11 cellular contexts compared by ENCODE assay signal in the genomic region with DNA sequence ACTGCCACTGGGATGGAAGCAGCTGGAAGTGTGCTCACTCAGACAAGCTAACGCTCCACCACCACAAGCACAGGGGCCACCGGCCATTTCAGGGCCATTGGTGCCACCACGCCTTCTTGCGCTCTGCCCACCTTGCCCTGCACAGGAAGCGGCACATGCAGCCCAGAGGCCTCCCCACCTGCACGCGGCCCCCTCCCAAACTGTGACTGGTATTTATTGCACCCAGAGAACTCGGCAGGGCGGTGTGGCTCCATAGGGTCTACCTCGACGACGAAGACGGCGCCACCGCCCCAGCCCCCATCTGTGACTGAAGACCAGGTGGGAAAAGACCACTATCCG. TPM values are rescaled to one million over a fixed set of nuclear protein-coding genes. Genes with fewer than 3 reads are reported as not detected.
"Had no signal": no experiment of that assay in that cellular context is flagged by ENCODE, and none has a peak within 500 bp of the region (broad histone marks: within the 10 kb centered on the region; RNA-seq: fewer than 3 reads in every experiment).

No MANE protein-coding gene starts in this region.

RNA-seq across cellular contexts. Expression of gene RAB6C, which starts 58.8 kb away (rescaled TPM):
- total RNA-seq: activated B cell treated with CpG ODN at 0.5 μM for 24 hours; activated CD4-positive, alpha-beta memory T cell treated with anti-CD3 and anti-CD28 coated beads for 36 hours; activated CD4-positive, alpha-beta T cell treated with anti-CD3 and anti-CD28 coated beads for 36 hours; activated CD4-positive, alpha-beta T cell treated with anti-CD3 and anti-CD28 coated beads, Interleukin-2, amount 10 ng/mL, durations not matched to agents 24 days and 14 days; activated CD4-positive, alpha-beta T cell treated with anti-CD3 and anti-CD28 coated beads, Interleukin-2, amount 10 ng/mL, durations not matched to agents 7 days and 5 days; activated CD8-positive, alpha-beta T cell treated with anti-CD3 and anti-CD28 coated beads for 36 hours; activated CD8-positive, alpha-beta T cell treated with anti-CD3 and anti-CD28 coated beads, Interleukin-2, amount 10 ng/mL, durations not matched to agents 7 days and 5 days; T-cell; T-helper 1 cell treated with Interleukin-12 subunit alpha and Interleukin-12 subunit beta and Interleukin-4 antibody, amounts not matched to agents 30 ng/mL and 1 ng/mL, for 36 hours; T-helper 17 cell; T-helper 2 cell treated with Interferon-gamma antibody and Interleukin-4, amounts not matched to agents 100 ng/mL and 5 ng/mL, for 36 hours had no signal
